4 cellular contexts compared by ENCODE assay signal in the genomic region with DNA sequence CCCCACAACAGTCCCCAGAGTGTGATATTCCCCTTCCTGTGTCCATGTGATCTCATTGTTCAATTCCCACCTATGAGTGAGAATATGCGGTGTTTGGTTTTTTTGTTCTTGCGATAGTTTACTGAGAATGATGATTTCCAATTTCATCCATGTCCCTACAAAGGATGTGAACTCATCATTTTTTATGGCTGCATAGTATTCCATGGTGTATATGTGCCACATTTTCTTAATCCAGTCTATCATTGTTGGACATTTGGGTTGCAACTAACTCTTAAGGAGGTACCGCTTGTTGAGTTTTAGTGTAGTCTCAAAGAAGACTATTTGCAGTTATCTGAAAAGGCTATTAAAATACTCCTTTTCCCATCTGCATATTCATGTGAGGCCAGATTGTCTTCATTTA. TPM values are rescaled to one million over a fixed set of nuclear protein-coding genes. Genes with fewer than 3 reads are reported as not detected.
"Had no signal": no experiment of that assay in that cellular context is flagged by ENCODE, and none has a peak within 500 bp of the region (broad histone marks: within the 10 kb centered on the region; RNA-seq: fewer than 3 reads in every experiment).

No MANE protein-coding gene starts in this region.

RNA-seq across cellular contexts. Expression of gene GDPD2, which starts 22.9 kb away (rescaled TPM):
- total RNA-seq: LHCN-M2, M059J, MCF 10A, NCI-H460 had no signal
